ENCODE assay signal across 33 cellular contexts in the genomic region with DNA sequence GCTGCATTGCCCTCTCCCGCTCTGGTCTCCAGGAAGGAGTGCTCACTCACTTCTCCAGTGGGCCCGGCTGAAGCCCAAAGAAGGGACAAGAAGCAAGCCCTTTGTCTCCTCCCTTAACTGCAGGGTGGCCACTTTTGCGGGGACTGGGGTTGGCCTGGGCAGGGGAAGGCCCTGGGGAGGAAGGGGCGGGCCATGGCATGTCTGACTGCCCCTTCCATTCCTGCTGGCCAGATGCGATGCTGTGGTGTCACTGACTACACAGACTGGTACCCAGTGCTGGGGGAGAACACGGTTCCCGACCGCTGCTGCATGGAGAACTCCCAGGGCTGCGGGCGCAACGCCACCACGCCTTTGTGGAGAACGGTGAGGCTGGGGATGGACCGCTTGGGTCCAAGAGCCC.
"Had no signal": no experiment of that assay in that cellular context is flagged by ENCODE, and none has a peak within 500 bp of the region (broad histone marks: within the 10 kb centered on the region; RNA-seq: fewer than 3 reads in every experiment).

No MANE protein-coding gene starts in this region.

- H3K36me3 ChIP-seq: colonic mucosa had no signal

- H3K4me3 Mint-ChIP-seq: activated B cell treated with CpG ODN at 0.5 μM for 24 hours; activated CD8-positive, alpha-beta T cell treated with anti-CD3 and anti-CD28 coated beads for 36 hours; activated naive CD8-positive, alpha-beta T cell; activated T-cell treated with anti-CD3 and anti-CD28 coated beads, Interleukin-2, amount 50 U/mL, for 4 hours; activated T-helper 17 cell treated with anti-CD3 and anti-CD28 coated beads, Interleukin-2, amount 50 U/mL, for 72 hours; T-helper 17 cell; T-helper 2 cell treated with Interferon-gamma antibody and Interleukin-4, amounts not matched to agents 5 μg/mL and 100 μg/mL, for 36 hours had no signal

- H3K4me3 ChIP-seq: colonic mucosa, esophagus squamous epithelium, gastroesophageal sphincter had no signal

- H3K4me1 Mint-ChIP-seq: activated T-helper 17 cell treated with anti-CD3 and anti-CD28 coated beads, Interleukin-2, amount 50 U/mL, for 72 hours had no signal

- FAIRE-seq: astrocyte, bronchial epithelial cell, endometrium, endothelial cell of umbilical vein had no signal

- H3K4me1 ChIP-seq: colonic mucosa, gastroesophageal sphincter had no signal

- H3K27me3 ChIP-seq: brain microvascular endothelial cell, colonic mucosa, esophagus squamous epithelium, gastroesophageal sphincter had no signal

- H3K27ac Mint-ChIP-seq: activated B cell treated with CpG ODN at 0.5 μM for 24 hours; activated CD8-positive, alpha-beta T cell treated with anti-CD3 and anti-CD28 coated beads for 36 hours; activated naive CD8-positive, alpha-beta T cell; activated T-helper 17 cell treated with anti-CD3 and anti-CD28 coated beads, Interleukin-2, amount 50 U/mL, for 72 hours; T-helper 17 cell; T-helper 2 cell treated with Interferon-gamma antibody and Interleukin-4, amounts not matched to agents 5 μg/mL and 100 μg/mL, for 36 hours had no signal

- H3K9me3 Mint-ChIP-seq: activated B cell treated with CpG ODN at 0.5 μM for 24 hours; activated CD8-positive, alpha-beta T cell treated with anti-CD3 and anti-CD28 coated beads for 36 hours; activated T-cell treated with anti-CD3 and anti-CD28 coated beads, Interleukin-2, amount 50 U/mL, for 4 hours; activated T-helper 17 cell treated with anti-CD3 and anti-CD28 coated beads, Interleukin-2, amount 50 U/mL, for 72 hours; T-helper 2 cell treated with Interferon-gamma antibody and Interleukin-4, amounts not matched to agents 5 μg/mL and 100 μg/mL, for 36 hours had no signal

- H3K36me3 Mint-ChIP-seq: activated naive CD8-positive, alpha-beta T cell had no signal

- DNase-seq: activated B cell treated with CpG ODN at 0.5 μM for 24 hours; activated CD4-positive, alpha-beta T cell treated with anti-CD3 and anti-CD28 coated beads for 48 hours; activated CD4-positive, alpha-beta T cell treated with anti-CD3 and anti-CD28 coated beads, Interleukin-2, amount 50 U/mL, for 1 hour; activated CD4-positive, alpha-beta T cell treated with anti-CD3 and anti-CD28 coated beads, Interleukin-2, amount 50 U/mL, for 48 hours; activated CD8-positive, alpha-beta memory T cell treated with anti-CD3 and anti-CD28 coated beads for 24 hours; activated CD8-positive, alpha-beta T cell treated with anti-CD3 and anti-CD28 coated beads for 36 hours; activated effector memory CD4-positive, alpha-beta T cell treated with Interleukin-2 at 50 U/mL for 16 hours; activated gamma-delta T cell treated with Interleukin-2 at 50 U/mL for 16 hours; activated naive CD4-positive, alpha-beta T cell treated with anti-CD3 and anti-CD28 coated beads, Interleukin-2, amount 50 U/mL, for 16 hours; activated naive CD4-positive, alpha-beta T cell treated with Interleukin-2 at 50 U/mL for 16 hours; activated T-cell treated with anti-CD3 and anti-CD28 coated beads, Interleukin-2, amount 50 U/mL, for 4 hours; amniotic stem cell; brain microvascular endothelial cell; caudate nucleus; cerebellar nuclear complex; colonic mucosa; effector CD8-positive, alpha-beta T cell; esophagus squamous epithelium; foreskin melanocyte; T-helper 1 cell; T-helper 17 cell; T1000; WERI-Rb-1 had no signal

- ATAC-seq: activated CD4-positive, CD25-positive, alpha-beta regulatory T cell treated with anti-CD3 and anti-CD28 coated beads, Interleukin-2, amount 50 U/mL, for 24 hours; activated CD8-positive, alpha-beta T cell treated with anti-CD3 and anti-CD28 coated beads for 36 hours; activated T-cell treated with anti-CD3 and anti-CD28 coated beads, Interleukin-2, amount 50 U/mL, for 4 hours; activated T-helper 17 cell treated with anti-CD3 and anti-CD28 coated beads, Interleukin-2, amount 50 U/mL, for 72 hours; gastroesophageal sphincter; T-helper 17 cell had no signal

- H3K27ac ChIP-seq: brain microvascular endothelial cell, colonic mucosa, epithelial cell of prostate, esophagus squamous epithelium, gastroesophageal sphincter, WERI-Rb-1 had no signal

- H3K9me3 ChIP-seq: colonic mucosa, esophagus squamous epithelium, gastroesophageal sphincter had no signal
